Comparison of ENCODE assay signal across 11 cellular contexts in genomic region chrX:153830632-153831434, GRCh38. TPM values are rescaled to one million over a fixed set of nuclear protein-coding genes. Genes with fewer than 3 reads are reported as not detected.
DNase-seq lines count a peak whose midpoint lies in the region; ATAC-seq, FAIRE-seq and TF ChIP-seq lines count a peak whose summit lies in the region.
"Had no signal": no experiment of that assay in that cellular context is flagged by ENCODE, and none has a peak within 500 bp of the region (broad histone marks: within the 10 kb centered on the region; RNA-seq: fewer than 3 reads in every experiment).

No MANE protein-coding gene starts in this region.

- DNase-seq in NCI-H2227 (lab: John Stamatoyannopoulos, UW; ENCODE audit: unreplicated experiment) (peak; percentile 67), NCI-H2227 treated with DMSO at 0.1 percent for 48 hours (lab: John Stamatoyannopoulos, UW) (no peak), GM23338 (ENCODE audit: low spot score) (no peak), ovary (no peak), germinal center (ENCODE audit: low spot score) (no peak), GM19238 (ENCODE audit: insufficient read length, low spot score) (no peak), kidney (no peak)
- DNase-seq: activated CD4-positive, alpha-beta T cell treated with anti-CD3 and anti-CD28 coated beads, Interleukin-2, amount 50 U/mL, for 4 hours; body of pancreas; MM.1S had no signal

- intact Hi-C loops in ovary (cut with DNase I) (no loop called here), kidney (cut with DNase I) (no loop called here)

- H3K27ac Mint-ChIP-seq in GM23338: no peak overlapping the region

- H3K36me3 ChIP-seq in GM23338 (ENCODE audit: insufficient read depth): no peaks in the 10 kb centered on the region
- H3K36me3 ChIP-seq in ectodermal cell (ENCODE audit: control insufficient read depth, insufficient read depth, low read length): no peaks in the 10 kb centered on the region
- H3K36me3 ChIP-seq in ovary: no peaks in the 10 kb centered on the region
- H3K36me3 ChIP-seq in kidney (ENCODE audit: control insufficient read depth in 1 of 2, insufficient read depth in 2 of 2, low read length in 2 of 2): no peaks in the 10 kb centered on the region

- peak overlapping the region; percentile 74 for H3K4me3 Mint-ChIP-seq in GM23338

- H3K9ac ChIP-seq in kidney (ENCODE audit: low read length in 2 of 2): no peak overlapping the region

- no peak overlapping the region for H2AFZ ChIP-seq in GM23338

- no peaks in the 10 kb centered on the region for H4K20me1 ChIP-seq in GM23338 (replicated peaks; ENCODE audit: insufficient read depth)

- H3K9me3 ChIP-seq in ectodermal cell (ENCODE audit: control insufficient read depth, low read length) (no peaks in the 10 kb centered on the region), ovary (no peaks in the 10 kb centered on the region), kidney (ENCODE audit: control insufficient read depth in 1 of 2, low read length in 2 of 2) (no peaks in the 10 kb centered on the region)
- H3K9me3 ChIP-seq: body of pancreas had no signal

- H3K79me2 ChIP-seq in GM23338 (replicated peaks; ENCODE audit: insufficient read depth): peaks cover 48% of the 10 kb centered on the region

- no peak for TF ChIP-seq EP300 in ovary (IDR thresholded peaks at IDR 0.05)

- H3K4me1 Mint-ChIP-seq in GM23338: peaks cover 24% of the 10 kb centered on the region

- peaks cover 20% of the 10 kb centered on the region for H3K36me3 Mint-ChIP-seq in GM23338 (ENCODE audit: low read depth)

- H3K27ac ChIP-seq in GM23338 (ENCODE audit: low read depth) (no peak overlapping the region), ectodermal cell (ENCODE audit: insufficient read depth, low read depth, low read length, poor library complexity, severe bottlenecking) (no peak overlapping the region), ovary (no peak overlapping the region), kidney (ENCODE audit: low read depth in 2 of 2, low read length in 2 of 2) (no peak overlapping the region)
- H3K27ac ChIP-seq: body of pancreas had no signal

- no peaks in the 10 kb centered on the region for H3K27me3 ChIP-seq in GM23338 (ENCODE audit: insufficient read depth)
- peaks cover 41% of the 10 kb centered on the region for H3K27me3 ChIP-seq in ectodermal cell (ENCODE audit: control insufficient read depth, insufficient read depth, low read length, poor library complexity, severe bottlenecking)
- H3K27me3 ChIP-seq in ovary: no peaks in the 10 kb centered on the region
- H3K27me3 ChIP-seq: body of pancreas had no signal

- H3K4me2 ChIP-seq in GM23338: peak overlapping the region; percentile 84

- peaks cover 13% of the 10 kb centered on the region for H3K4me1 ChIP-seq in GM23338 (ENCODE audit: insufficient read depth)
- peaks cover 3% of the 10 kb centered on the region for H3K4me1 ChIP-seq in ectodermal cell (ENCODE audit: control insufficient read depth, insufficient read depth, low read length)
- no peaks in the 10 kb centered on the region for H3K4me1 ChIP-seq in ovary (ENCODE audit: insufficient read depth)
- no peaks in the 10 kb centered on the region for H3K4me1 ChIP-seq in kidney (ENCODE audit: control insufficient read depth in 1 of 2, insufficient read depth in 1 of 2, low read depth in 1 of 2, low read length in 2 of 2)

- TF ChIP-seq POLR2A in ovary (IDR thresholded peaks at IDR 0.05): no peak

- H3K4me3 ChIP-seq in GM23338 (peak overlapping the region; percentile 63), ectodermal cell (ENCODE audit: insufficient read depth, low read depth, low read length) (peak overlapping the region; percentile 27), ovary (peak overlapping the region; percentile 10), kidney (ENCODE audit: low read length in 2 of 2) (no peak overlapping the region)
- H3K4me3 ChIP-seq: body of pancreas had no signal

- FAIRE-seq in kidney (lab: Jason Lieb, UNC): no peak

- H3K9me3 Mint-ChIP-seq in GM23338: no peaks in the 10 kb centered on the region

- 1% methylated on average over 100 to 103 of the region's 104 CpGs for WGBS in ectodermal cell, 2 experiments
- WGBS in ovary, 3 donors: 12 to 22% (median 18%) methylated on average over 21 to 104 of the region's 104 CpGs

- no peak for TF ChIP-seq CTCF in GM23338 (conservative IDR thresholded peaks at IDR 0.05; ENCODE audit: low read depth in 2 of 2)
- no peak for TF ChIP-seq CTCF in ovary (IDR thresholded peaks at IDR 0.05)
- no peak for TF ChIP-seq CTCF in kidney (IDR thresholded peaks at IDR 0.05; ENCODE audit: borderline replicate concordance, extremely low read depth, insufficient read depth)

- peak; percentile 16 for ATAC-seq in GM23338
- ATAC-seq: body of pancreas had no signal

- no peaks in the 10 kb centered on the region for H3F3A ChIP-seq in GM23338 (replicated peaks; ENCODE audit: low read depth)

- no peaks in the 10 kb centered on the region for H3K9me2 ChIP-seq in GM23338 (ENCODE audit: insufficient read depth)

- H3K27me3 Mint-ChIP-seq in GM23338 (ENCODE audit: insufficient read depth, low read depth, poor library complexity): peaks cover 10% of the 10 kb centered on the region

RNA-seq across cellular contexts. Expression of gene PDZD4, which starts 0.5 kb away (rescaled TPM):
- 194 and 230 TPM in 2 replicates for total RNA-seq in GM23338 (2014; rRNA removed; shearing (Covaris generic))
- 30.5 and 34.5 TPM in 2 replicates for polyA plus RNA-seq in GM23338 (2016; fragmentation: Nextera tagmentation; extraction: Ambion mirVana)
- polyA plus RNA-seq in ectodermal cell (2013, experiment 1 of 4): 19.6 TPM
- 16.9 TPM for polyA plus RNA-seq in ectodermal cell (2013, experiment 2 of 4)
- 20.4 TPM for polyA plus RNA-seq in ectodermal cell (2013, experiment 3 of 4)
- 21.6 TPM for polyA plus RNA-seq in ectodermal cell (2013, experiment 4 of 4)
- 1 to 10 TPM in 4 of 7 donors, under 1 TPM in 3; 0.73 to 8.6 (median 2.7) TPM for total RNA-seq in ovary
- polyA plus RNA-seq in ovary: 1 to 10 TPM; 2.0 to 2.2 TPM
- 7.0 TPM for total RNA-seq in kidney
- polyA plus RNA-seq in kidney (ENCODE audit: insufficient read depth, low read depth, low replicate concordance): 4.7 TPM

RNA-seq across cellular contexts. Expression of gene SSR4, which starts 36.4 kb away (rescaled TPM):
- total RNA-seq in GM23338 (2014; rRNA removed; shearing (Covaris generic)): 107 and 168 TPM in 2 replicates
- polyA plus RNA-seq in GM23338 (2016; fragmentation: Nextera tagmentation; extraction: Ambion mirVana) (352 and 404 TPM in 2 replicates), ovary (100 to 1,000 TPM; 120 to 261 TPM), kidney (ENCODE audit: insufficient read depth, low read depth, low replicate concordance) (473 TPM)
- 231 TPM for polyA plus RNA-seq in ectodermal cell (2013, experiment 1 of 4)
- 222 TPM for polyA plus RNA-seq in ectodermal cell (2013, experiment 2 of 4)
- 243 TPM for polyA plus RNA-seq in ectodermal cell (2013, experiment 3 of 4)
- 245 TPM for polyA plus RNA-seq in ectodermal cell (2013, experiment 4 of 4)
- total RNA-seq in ovary (100 to 1,000 TPM; 123 to 181 (median 155) TPM), kidney (226 TPM)

RNA-seq across cellular contexts. Expression of gene IDH3G, which starts 36.7 kb away (rescaled TPM):
- 43.0 and 49.0 TPM in 2 replicates for total RNA-seq in GM23338 (2014; rRNA removed; shearing (Covaris generic))
- polyA plus RNA-seq in GM23338 (2016; fragmentation: Nextera tagmentation; extraction: Ambion mirVana) (41.4 and 45.5 TPM in 2 replicates), ovary (10 to 100 TPM; 41.3 to 44.2 TPM), kidney (ENCODE audit: insufficient read depth, low read depth, low replicate concordance) (100 TPM)
- 53.0 TPM for polyA plus RNA-seq in ectodermal cell (2013, experiment 1 of 4)
- 49.1 TPM for polyA plus RNA-seq in ectodermal cell (2013, experiment 2 of 4)
- 49.3 TPM for polyA plus RNA-seq in ectodermal cell (2013, experiment 3 of 4)
- polyA plus RNA-seq in ectodermal cell (2013, experiment 4 of 4): 53.3 TPM
- total RNA-seq in ovary (10 to 100 TPM; 48.5 to 58.5 (median 54.7) TPM), kidney (62.1 TPM)

RNA-seq across cellular contexts. Expression of gene SRPK3, which starts 50.0 kb away (rescaled TPM):
- total RNA-seq in GM23338 (2014; rRNA removed; shearing (Covaris generic)): 0.23 TPM in 1 of 2 replicates, not detected in the other
- polyA plus RNA-seq in GM23338 (2016; fragmentation: Nextera tagmentation; extraction: Ambion mirVana) (0.15 and 0.19 TPM in 2 replicates), ovary (under 1 TPM; 0.25 to 0.65 TPM), kidney (ENCODE audit: insufficient read depth, low read depth, low replicate concordance) (0.58 TPM)
- not detected for polyA plus RNA-seq in ectodermal cell (2013, experiment 1 of 4)
- not detected for polyA plus RNA-seq in ectodermal cell (2013, experiment 2 of 4)
- not detected for polyA plus RNA-seq in ectodermal cell (2013, experiment 3 of 4)
- 0.08 TPM for polyA plus RNA-seq in ectodermal cell (2013, experiment 4 of 4)
- total RNA-seq in ovary (1 to 10 TPM; 1.1 to 2.1 (median 1.6) TPM), kidney (1.1 TPM)
- total RNA-seq: body of pancreas had no signal

RNA-seq across cellular contexts. Expression of gene L1CAM, which starts 55.1 kb away (rescaled TPM):
- 27.6 and 29.2 TPM in 2 replicates for total RNA-seq in GM23338 (2014; rRNA removed; shearing (Covaris generic))
- polyA plus RNA-seq in GM23338 (2016; fragmentation: Nextera tagmentation; extraction: Ambion mirVana): 7.4 and 7.8 TPM in 2 replicates
- 20.7 TPM for polyA plus RNA-seq in ectodermal cell (2013, experiment 1 of 4)
- polyA plus RNA-seq in ectodermal cell (2013, experiment 2 of 4): 21.9 TPM
- 17.0 TPM for polyA plus RNA-seq in ectodermal cell (2013, experiment 3 of 4)
- polyA plus RNA-seq in ectodermal cell (2013, experiment 4 of 4): 17.3 TPM
- 1 to 10 TPM in 3 of 7 donors, under 1 TPM in 3, not detected in 1; 0.36 to 3.0 (median 1.1) TPM for total RNA-seq in ovary
- polyA plus RNA-seq in ovary: 1 to 10 TPM in 1 of 2 donors, under 1 TPM in 1; 0.63 to 1.1 TPM
- 71.9 TPM for total RNA-seq in kidney
- 26.1 TPM for polyA plus RNA-seq in kidney (ENCODE audit: insufficient read depth, low read depth, low replicate concordance)

Comparison
In these comparisons a context has a peak if more than half of its experiments do, and no peak if none do; other contexts are left out.
1. H3K4me3 ChIP-seq: peak in GM23338 (single experiment), ectodermal cell (single experiment) and ovary (single experiment); none in kidney (0 of 2).
2. RNA of gene PDZD4, which starts 0.5 kb away (total RNA-seq): 194 to 230 TPM in GM23338; 7.0 TPM in kidney (single experiment) and 0.73 to 8.6 TPM in ovary; every median in the first group is over 10 times any median in the second.